22 cellular contexts compared by ENCODE assay signal in the genomic region with DNA sequence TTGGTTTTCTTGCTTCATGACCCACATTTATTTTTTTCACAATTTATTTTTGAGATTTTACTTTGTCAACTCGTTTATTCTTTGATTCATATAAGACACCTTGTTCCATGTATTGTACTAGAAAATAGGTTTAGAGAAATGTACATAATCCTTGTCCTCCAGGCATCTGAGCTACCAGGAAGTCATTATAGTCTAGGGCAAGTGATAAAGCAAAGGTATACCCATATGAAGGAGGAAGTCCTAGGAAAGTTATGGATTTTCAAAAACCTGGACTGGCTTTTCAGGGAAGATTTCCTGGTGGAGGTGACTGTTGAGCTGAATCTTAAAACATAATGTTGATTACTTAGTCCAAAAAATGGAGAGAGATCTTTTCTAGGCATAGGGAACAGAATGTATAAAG.
DNase-seq lines count a peak whose midpoint lies in the region; ATAC-seq and FAIRE-seq lines count a peak whose summit lies in the region.
"Had no signal": no experiment of that assay in that cellular context is flagged by ENCODE, and none has a peak within 500 bp of the region (broad histone marks: within the 10 kb centered on the region; RNA-seq: fewer than 3 reads in every experiment).

No MANE protein-coding gene starts in this region.

- H3K9me3 ChIP-seq in small intestine (ENCODE audit: control insufficient read depth, low read depth), result no peaks in the 10 kb centered on the region
- H3K9me3 ChIP-seq: BLaER1 treated with 17β-estradiol and CSF1 and Interleukin-3, amounts not matched to agents 10 nM and 100 nM; Caco-2 had no signal

- no peak overlapping the region for H3K4me3 ChIP-seq in small intestine (ENCODE audit: low read depth in 1 of 2, low read length in 2 of 2)
- H3K4me3 ChIP-seq: A549; BLaER1 treated with 17β-estradiol and CSF1 and Interleukin-3, amounts not matched to agents 10 nM and 100 nM had no signal

- H3K9me3 Mint-ChIP-seq in activated T-cell treated with anti-CD3 and anti-CD28 coated beads, Interleukin-2, amount 50 U/mL, for 24 hours, result peaks cover 6% of the 10 kb centered on the region
- H3K9me3 Mint-ChIP-seq: CD14-positive monocyte had no signal

- no peak overlapping the region for H3K27ac Mint-ChIP-seq in activated T-cell treated with anti-CD3 and anti-CD28 coated beads, Interleukin-2, amount 50 U/mL, for 24 hours
- H3K27ac Mint-ChIP-seq: B cell; CD4-positive, alpha-beta memory T cell; CD4-positive, CD25-positive, alpha-beta regulatory T cell; CD8-positive, alpha-beta memory T cell had no signal

- no peaks in the 10 kb centered on the region for H3K27me3 ChIP-seq in small intestine (ENCODE audit: control insufficient read depth in 2 of 2, insufficient read depth in 2 of 2, low read length in 2 of 2)
- H3K27me3 ChIP-seq: BLaER1 treated with 17β-estradiol and CSF1 and Interleukin-3, amounts not matched to agents 10 nM and 100 nM had no signal

- intact Hi-C loops in left colon (cut with DNase I, micrococcal nuclease), result loop anchor here in 1 of 2 donors (5.0 kb wide), 1 partner anchor 265 kb away; no protein-coding TSS in a partner anchor

- no peaks in the 10 kb centered on the region for H3K4me1 ChIP-seq in small intestine (ENCODE audit: control insufficient read depth in 2 of 2, insufficient read depth in 1 of 2, low read depth in 1 of 2, low read length in 1 of 2)
- H3K4me1 ChIP-seq: A549; BLaER1 treated with 17β-estradiol and CSF1 and Interleukin-3, amounts not matched to agents 10 nM and 100 nM; Caco-2 had no signal

- H3K36me3 Mint-ChIP-seq in activated T-cell treated with anti-CD3 and anti-CD28 coated beads, Interleukin-2, amount 50 U/mL, for 24 hours (ENCODE audit: low read depth), result no peaks in the 10 kb centered on the region
- H3K36me3 Mint-ChIP-seq: CD14-positive monocyte; CD4-positive, alpha-beta memory T cell; CD4-positive, CD25-positive, alpha-beta regulatory T cell; CD8-positive, alpha-beta memory T cell had no signal

- peak; percentile 92 for ATAC-seq in left colon
- ATAC-seq: A549 had no signal

- H3K4me3 Mint-ChIP-seq in activated T-cell treated with anti-CD3 and anti-CD28 coated beads, Interleukin-2, amount 50 U/mL, for 24 hours, result no peak overlapping the region
- H3K4me3 Mint-ChIP-seq: B cell; CD14-positive monocyte; CD4-positive, alpha-beta memory T cell; CD4-positive, CD25-positive, alpha-beta regulatory T cell; CD8-positive, alpha-beta memory T cell had no signal

- FAIRE-seq in colon (lab: Jason Lieb, UNC) (peak; percentile 47), small intestine (lab: Jason Lieb, UNC) (no peak)
- FAIRE-seq: A549, D721Med, G401.6, GM12891, GM19239 had no signal

- H3K27me3 Mint-ChIP-seq in activated T-cell treated with anti-CD3 and anti-CD28 coated beads, Interleukin-2, amount 50 U/mL, for 24 hours, result no peaks in the 10 kb centered on the region
- H3K27me3 Mint-ChIP-seq: B cell; CD4-positive, CD25-positive, alpha-beta regulatory T cell; CD8-positive, alpha-beta memory T cell had no signal

- 8 to 39% (median 24%) methylated on average over 1 of the region's 1 CpG for WGBS in small intestine, 3 donors

- H3K4me1 Mint-ChIP-seq in activated T-cell treated with anti-CD3 and anti-CD28 coated beads, Interleukin-2, amount 50 U/mL, for 24 hours (ENCODE audit: low read depth), result no peaks in the 10 kb centered on the region
- H3K4me1 Mint-ChIP-seq: B cell; CD14-positive monocyte; CD4-positive, alpha-beta memory T cell; CD4-positive, CD25-positive, alpha-beta regulatory T cell; CD8-positive, alpha-beta memory T cell had no signal

- H3K27ac ChIP-seq in small intestine (ENCODE audit: low read depth in 1 of 2, low read length in 1 of 2), result no peak overlapping the region
- H3K27ac ChIP-seq: 22Rv1; A549; BLaER1 treated with 17β-estradiol and CSF1 and Interleukin-3, amounts not matched to agents 10 nM and 100 nM had no signal

- no peaks in the 10 kb centered on the region for H3K36me3 ChIP-seq in small intestine (ENCODE audit: control insufficient read depth in 2 of 2, insufficient read depth in 2 of 2, low read length in 2 of 2)
- H3K36me3 ChIP-seq: BLaER1 treated with 17β-estradiol and CSF1 and Interleukin-3, amounts not matched to agents 10 nM and 100 nM had no signal

- DNase-seq in left colon (no peak), small intestine (peak; percentile 4), C1 segment of cervical spinal cord (lab: John Stamatoyannopoulos, UW) (no peak)
- DNase-seq in activated T-cell treated with anti-CD3 and anti-CD28 coated beads, Interleukin-2, amount 50 U/mL, for 24 hours, result no peak
- DNase-seq: AML-193; Caco-2; Calu3; CD4-positive, alpha-beta memory T cell; CD4-positive, CD25-positive, alpha-beta regulatory T cell; CD8-positive, alpha-beta memory T cell; DMS79 treated with DMSO at 0.1 percent for 48 hours; GF-D8 had no signal
